ENCODE assay signal across 8 cellular contexts in the genomic region with DNA sequence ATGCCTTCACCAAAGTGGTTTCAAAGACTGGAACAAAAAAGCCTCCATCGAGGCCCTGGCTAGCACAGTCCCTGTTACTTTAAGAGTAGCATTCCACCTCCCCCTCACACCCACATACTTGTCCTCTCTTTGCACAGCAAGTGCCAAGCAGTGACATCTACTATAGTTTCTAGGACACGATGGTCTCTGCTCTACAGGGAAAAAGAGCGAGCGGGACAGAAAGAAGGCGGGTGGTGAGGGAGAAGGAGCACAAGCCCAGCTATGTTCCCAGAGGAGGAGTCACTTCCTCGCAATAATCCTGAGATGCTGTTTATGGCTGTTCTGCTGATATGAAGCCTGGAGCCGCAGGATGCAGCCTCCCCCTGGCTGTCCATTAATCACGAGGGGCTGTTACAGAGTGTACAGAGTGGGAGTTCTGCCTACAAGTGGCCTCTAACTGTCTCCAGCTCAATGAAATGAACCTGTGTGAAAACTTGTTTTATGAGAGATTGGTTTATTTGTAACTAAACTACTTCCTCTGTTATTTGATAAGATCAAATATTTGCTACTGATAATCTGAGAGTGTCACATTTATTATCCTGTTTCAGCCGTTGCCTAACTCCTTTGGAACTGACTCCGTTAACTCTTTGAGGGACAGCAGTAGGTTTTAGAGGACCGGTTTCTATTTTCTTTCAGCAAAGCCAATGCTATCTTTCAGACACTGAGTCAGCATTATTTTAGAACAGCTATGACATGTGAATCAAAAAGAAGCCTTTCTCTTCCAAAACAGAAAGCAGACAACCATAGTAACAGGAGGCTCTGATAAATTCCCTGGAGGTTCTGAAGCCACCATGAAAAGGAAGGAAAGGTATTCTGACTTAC.
DNase-seq lines count a peak whose midpoint lies in the region; ATAC-seq and TF ChIP-seq lines count a peak whose summit lies in the region.

No MANE protein-coding gene starts in this region.

- no peaks in the 10 kb centered on the region for H3K9me2 ChIP-seq in HCT116 (ENCODE audit: insufficient read depth)

- RAD21 ChIA-PET in HCT116 (lab: Charles Lee; ENCODE audit: low non-redundant PET in 1 of 2, low total read pairs in 2 of 2, uncharacterized antibody in 2 of 2, unreplicated experiment in 2 of 2), result no interaction called here

- no peaks in the 10 kb centered on the region for H3K9me3 ChIP-seq in HCT116 (ENCODE audit: control insufficient read depth in 1 of 2, insufficient read depth in 1 of 2, low read depth in 1 of 2, low read length in 2 of 2)

- peaks cover 2 to 13% of the 10 kb centered on the region in 2 experiments; a peak in 3 of 4 replicates for H3K4me1 ChIP-seq in HCT116 (ENCODE audit: control insufficient read depth in 1 of 2, insufficient read depth in 2 of 2, low read length in 2 of 2)

- BruUV-seq in HCT116 (replicated peaks; lab: Mats Ljungman, UMichigan), result no TSS peak

- H3K27me3 Mint-ChIP-seq in endothelial cell (ENCODE audit: unreplicated experiment), result no peaks in the 10 kb centered on the region

- no peaks in the 10 kb centered on the region for H3K36me3 Mint-ChIP-seq in endothelial cell (ENCODE audit: low read depth, unreplicated experiment)

- no peaks in the 10 kb centered on the region for H3K36me3 ChIP-seq in HCT116 (ENCODE audit: control insufficient read depth in 1 of 2, insufficient read depth in 2 of 2, low read length in 2 of 2)
- no peaks in the 10 kb centered on the region for H3K36me3 ChIP-seq in H7 (replicated peaks; ENCODE audit: control insufficient read depth, insufficient read depth, low read length)

- TF ChIP-seq CTCF in HCT116 (IDR thresholded peaks at IDR 0.05 in 2 of 3, conservative IDR thresholded peaks at IDR 0.05 in 1 of 3; ENCODE audit: borderline replicate concordance in 1 of 3, insufficient read depth in 1 of 3, low read depth in 2 of 3, low read length in 2 of 3) (no peak), endothelial cell (IDR thresholded peaks at IDR 0.05; ENCODE audit: unreplicated experiment) (no peak)

- peak; percentile 59; the same call in 1 of the 2 replicates for ATAC-seq in HCT116
- no peak for ATAC-seq in HG03097 (IDR thresholded peaks at IDR 0.05; ENCODE audit: low FRiP score, unreplicated experiment)

- H3K27ac Mint-ChIP-seq in endothelial cell (ENCODE audit: unreplicated experiment), result no peak overlapping the region

- POLR2A ChIA-PET in HCT116 (lab: Charles Lee), result no interaction called here

- no peak overlapping the region for H3K9ac ChIP-seq in HCT116 (ENCODE audit: low read length)

- H2AFZ ChIP-seq in HCT116 (ENCODE audit: low read depth, low read length, poor library complexity, severe bottlenecking), result no peak overlapping the region

- no peak overlapping the region for H3K4me3 ChIP-seq in HCT116 (replicated peaks in 1 of 2; ENCODE audit: low read depth in 1 of 2, low read length in 2 of 2)
- H3K4me3 ChIP-seq in H7 (ENCODE audit: insufficient read depth, low read depth, low read length), result no peak overlapping the region

- intact Hi-C loops in HCT116 (cut with micrococcal nuclease), result no loop called here

- no peaks in the 10 kb centered on the region for H3K9me3 Mint-ChIP-seq in endothelial cell (ENCODE audit: unreplicated experiment)

- TF ChIP-seq RAD21 in HCT116 (IDR thresholded peaks at IDR 0.05; ENCODE audit: low read depth), result no peak

- H3K27me3 ChIP-seq in HCT116 (ENCODE audit: insufficient read depth, low read length) (no peaks in the 10 kb centered on the region), H7 (ENCODE audit: control insufficient read depth, insufficient read depth, low read length) (no peaks in the 10 kb centered on the region)

- H3K4me3 Mint-ChIP-seq in endothelial cell (ENCODE audit: unreplicated experiment), result no peak overlapping the region

- no peak for TF ChIP-seq POLR2A in HCT116 (IDR thresholded peaks at IDR 0.05; ENCODE audit: borderline replicate concordance, extremely low read depth, insufficient read depth, insufficient read length)

- H3K4me1 Mint-ChIP-seq in endothelial cell (ENCODE audit: unreplicated experiment), result peaks cover 22% of the 10 kb centered on the region

- DNase-seq in HCT116 (ENCODE audit: low read depth, low spot score), result no peak
- peak; percentile 13 to 90 (median 66) for DNase-seq in anterior cingulate cortex (lab: John Stamatoyannopoulos, UW)
- DNase-seq in hepatic stellate cell (ENCODE audit: low spot score), result peak; percentile 24
- DNase-seq in retina, result peak; percentile 80
- DNase-seq in activated CD8-positive, alpha-beta memory T cell treated with anti-CD3 and anti-CD28 coated beads for 24 hours, result no peak
- DNase-seq in H7, result no peak
- DNase-seq in endothelial cell (ENCODE audit: low spot score), result no peak

- no peaks in the 10 kb centered on the region for H4K20me1 ChIP-seq in HCT116 (ENCODE audit: insufficient read depth)

- peak overlapping the region; percentile 44 for H3K4me2 ChIP-seq in HCT116 (ENCODE audit: low read length)

- CTCF ChIA-PET in HCT116 (lab: Charles Lee), result no interaction called here

- no peak overlapping the region for H3K27ac ChIP-seq in HCT116 (ENCODE audit: low read depth, low read length)

- no peaks in the 10 kb centered on the region for H3K79me2 ChIP-seq in HCT116 (ENCODE audit: insufficient read depth, low read length)

TF ChIP-seq in HCT116, 20 proteins besides CTCF, POLR2A, EP300 and RAD21:
- TF ChIP-seq JUND (IDR thresholded peaks at IDR 0.05) (no peak), POLR2AphosphoS5 (IDR thresholded peaks at IDR 0.05; ENCODE audit: low read depth, low read length) (no peak), EGR1 (IDR thresholded peaks at IDR 0.05; ENCODE audit: low read depth) (0 out of 2 replicates have a peak, but pooled peaks have one; percentile 29), ELF1 (IDR thresholded peaks at IDR 0.05; ENCODE audit: borderline replicate concordance, low read depth) (no peak), SRF (IDR thresholded peaks at IDR 0.05; ENCODE audit: low read depth) (no peak), YY1 (IDR thresholded peaks at IDR 0.05; ENCODE audit: extremely low read depth, insufficient replicate concordance, low read depth, low read length) (no peak), ZNF274 (IDR thresholded peaks at IDR 0.05; ENCODE audit: low read depth, low read length) (no peak)

Comparison
In these comparisons a context has a peak if more than half of its experiments do, and no peak if none do; other contexts are left out.
1. DNase-seq: peak in anterior cingulate cortex (58 of 58), hepatic stellate cell (single experiment) and retina (single experiment); none in HCT116 (single experiment), activated CD8-positive, alpha-beta memory T cell treated with anti-CD3 and anti-CD28 coated beads for 24 hours (single experiment), H7 (single experiment) and endothelial cell (single experiment).